Comparison of ENCODE assay signal across 8 cellular contexts in genomic region chr10:21495002-21495685, GRCh38. TPM values are rescaled to one million over a fixed set of nuclear protein-coding genes. Genes with fewer than 3 reads are reported as not detected.
DNase-seq lines count a peak whose midpoint lies in the region; ATAC-seq and TF ChIP-seq lines count a peak whose summit lies in the region.

No MANE protein-coding gene starts in this region.

- WGBS in lung, 2 donors: 0 to 1% methylated on average over 35 of the region's 35 CpGs

- TF ChIP-seq POLR2A in vagina (IDR thresholded peaks at IDR 0.05): no peak

- H3K36me3 ChIP-seq in brain microvascular endothelial cell (replicated peaks) (no peaks in the 10 kb centered on the region), lung (ENCODE audit: control insufficient read depth in 2 of 2, insufficient read depth in 2 of 2, low read length in 2 of 2) (no peaks in the 10 kb centered on the region), vagina (no peaks in the 10 kb centered on the region)

- intact Hi-C loops in vagina (cut with DNase I): loop anchor here (5.0 to 10.0 kb wide), 2 partner anchors 237 to 850 kb away; partner anchors contain the start of gene SPAG6

- TF ChIP-seq CTCF in brain microvascular endothelial cell (IDR thresholded peaks at IDR 0.05; ENCODE audit: low read depth, low read length, missing control alignments) (no peak), lung (IDR thresholded peaks at IDR 0.05; ENCODE audit: control extremely low read depth, extremely low read depth) (no peak), vagina (IDR thresholded peaks at IDR 0.05) (no peak)

- H3K4me3 ChIP-seq in brain microvascular endothelial cell (ENCODE audit: low read depth, low read length) (peak overlapping the region; percentile 76), lung (peak overlapping the region; percentile 56), vagina (peak overlapping the region; percentile 77 to 82)

- H3K9me3 ChIP-seq in lung (ENCODE audit: control insufficient read depth in 2 of 2, insufficient read depth in 1 of 2, low read length in 1 of 2) (no peaks in the 10 kb centered on the region), vagina (no peaks in the 10 kb centered on the region)

- H3K27ac ChIP-seq in brain microvascular endothelial cell: peak overlapping the region; percentile 42
- peak overlapping the region; percentile 50 to 83 for H3K27ac ChIP-seq in lung (ENCODE audit: low read depth in 1 of 2, low read length in 1 of 2)
- peak overlapping the region; percentile 62 for H3K27ac ChIP-seq in vagina

- in situ Hi-C loops in brain microvascular endothelial cell (cut with HindIII; ENCODE audit: low pct_ligation_motif_present, low sequenced_read_pairs): no loop called here

- H3K4me1 ChIP-seq in lung (ENCODE audit: control insufficient read depth in 2 of 2, insufficient read depth in 2 of 2, low read length in 2 of 2) (peaks cover 0 to 6% of the 10 kb centered on the region in 2 donors), vagina (peaks cover 21% of the 10 kb centered on the region)

- H3K27me3 ChIP-seq in brain microvascular endothelial cell (replicated peaks) (no peaks in the 10 kb centered on the region), lung (ENCODE audit: control insufficient read depth, insufficient read depth) (no peaks in the 10 kb centered on the region), vagina (no peaks in the 10 kb centered on the region)

- DNase-seq in Daoy (ENCODE audit: low read depth): peak; percentile 8
- no peak for DNase-seq in brain microvascular endothelial cell
- DNase-seq in lung (ENCODE audit: low spot score): no peak
- DNase-seq in vagina (ENCODE audit: extremely low spot score in 2 of 2): no peak
- DNase-seq in NCI-H446 treated with DMSO at 0.1 percent for 48 hours (lab: John Stamatoyannopoulos, UW): no peak
- DNase-seq in stimulated activated naive CD4-positive, alpha-beta T cell treated with Interleukin-2 at 50 U/mL for 16 hours (lab: John Stamatoyannopoulos, UW): no peak
- no peak for DNase-seq in NCI-H2196 (lab: John Stamatoyannopoulos, UW; ENCODE audit: unreplicated experiment)

- ATAC-seq in HG03342 (IDR thresholded peaks at IDR 0.05; ENCODE audit: unreplicated experiment) (peak; percentile 7), lung (ENCODE audit: insufficient read depth, low FRiP score) (no peak)

RNA-seq across cellular contexts. Expression of gene SKIDA1, which starts 30.3 kb away (rescaled TPM):
- 0.29 and 1.3 TPM in 2 replicates for total RNA-seq in Daoy (2014; rRNA removed; shearing (Covaris generic))
- total RNA-seq in lung: 1 to 10 TPM; 1.4 to 1.6 TPM
- under 1 TPM; 0.10 to 0.24 TPM for polyA plus RNA-seq in lung
- total RNA-seq in vagina: 2.7 TPM

RNA-seq across cellular contexts. Expression of gene MLLT10, which starts 38.9 kb away (rescaled TPM):
- total RNA-seq in Daoy (2014; rRNA removed; shearing (Covaris generic)): 9.0 and 27.3 TPM in 2 replicates
- total RNA-seq in lung (10 to 100 TPM; 49.1 to 97.8 TPM), vagina (53.3 TPM)
- polyA plus RNA-seq in lung: 10 to 100 TPM; 20.6 to 22.3 TPM
